In genomic region chr4:165378398-165378762, GRCh38 we compare ENCODE assay signal across 10 cellular contexts. TPM values are rescaled to one million over a fixed set of nuclear protein-coding genes. Genes with fewer than 3 reads are reported as not detected.
DNase-seq lines count a peak whose midpoint lies in the region; ATAC-seq and TF ChIP-seq lines count a peak whose summit lies in the region.
"Had no signal": no experiment of that assay in that cellular context is flagged by ENCODE, and none has a peak within 500 bp of the region (broad histone marks: within the 10 kb centered on the region; RNA-seq: fewer than 3 reads in every experiment).

No MANE protein-coding gene starts in this region.

- H3K4me3 ChIP-seq in coronary artery (peak overlapping the region; percentile 82), SJCRH30 (no peak overlapping the region)
- peak overlapping the region; percentile 36 for H3K4me3 ChIP-seq in naive thymus-derived CD4-positive, alpha-beta T cell (ENCODE audit: low read length)

- peak overlapping the region; percentile 70 for H3K4me3 Mint-ChIP-seq in stimulated activated naive CD8-positive, alpha-beta T cell treated with anti-CD3 and anti-CD28 coated beads, Interleukin-15, Interleukin-2, amounts not matched to agents 100 ng/mL and 50 ng/mL, for 24 hours
- peak overlapping the region; percentile 45 to 85 (median 79) for H3K4me3 Mint-ChIP-seq in naive thymus-derived CD4-positive, alpha-beta T cell

- ATAC-seq in stimulated activated naive CD8-positive, alpha-beta T cell treated with anti-CD3 and anti-CD28 coated beads, Interleukin-15, Interleukin-2, amounts not matched to agents 100 U/mL and 50 U/mL, for 24 hours = no peak
- no peak for ATAC-seq in naive thymus-derived CD4-positive, alpha-beta T cell

- H3K27me3 ChIP-seq in naive thymus-derived CD4-positive, alpha-beta T cell (ENCODE audit: control insufficient read depth in 2 of 2, insufficient read depth in 2 of 2, low read length in 2 of 2) = peaks cover 0 to 4% of the 10 kb centered on the region in 2 donors
- no peaks in the 10 kb centered on the region for H3K27me3 ChIP-seq in SJCRH30

- H3K36me3 ChIP-seq in naive thymus-derived CD4-positive, alpha-beta T cell (ENCODE audit: control insufficient read depth in 2 of 3, insufficient read depth in 3 of 3, low read length in 3 of 3) = no peaks in the 10 kb centered on the region
- no peaks in the 10 kb centered on the region for H3K36me3 ChIP-seq in SJCRH30

- intact Hi-C loops in naive thymus-derived CD4-positive, alpha-beta T cell (cut with micrococcal nuclease) = loop anchor here in 1 of 2 donors (5.0 kb wide), 1 partner anchor 44 kb away; no protein-coding TSS in a partner anchor

- H3K36me3 Mint-ChIP-seq in stimulated activated naive CD8-positive, alpha-beta T cell treated with anti-CD3 and anti-CD28 coated beads, Interleukin-15, Interleukin-2, amounts not matched to agents 100 ng/mL and 50 ng/mL, for 24 hours (ENCODE audit: low read depth) = no peaks in the 10 kb centered on the region
- peaks cover 0 to 13% (median 0%) of the 10 kb centered on the region in 5 donors for H3K36me3 Mint-ChIP-seq in naive thymus-derived CD4-positive, alpha-beta T cell

- peaks cover 14% of the 10 kb centered on the region for H3K4me1 Mint-ChIP-seq in stimulated activated naive CD8-positive, alpha-beta T cell treated with anti-CD3 and anti-CD28 coated beads, Interleukin-15, Interleukin-2, amounts not matched to agents 100 ng/mL and 50 ng/mL, for 24 hours (ENCODE audit: low read depth)
- H3K4me1 Mint-ChIP-seq in naive thymus-derived CD4-positive, alpha-beta T cell = peaks cover 0 to 14% (median 4%) of the 10 kb centered on the region in 7 donors

- POLR2A ChIA-PET in naive thymus-derived CD4-positive, alpha-beta T cell (lab: Charles Lee) = interaction anchor here (0.6 to 1.0 kb wide), 2 partner anchors 45 to 76 kb away, joined by 3 read pairs; no protein-coding TSS in a partner anchor
- POLR2A ChIA-PET in GM10248 (lab: Yijun Ruan, JAX) = no interaction called here

- DNase-seq in stimulated activated naive CD8-positive, alpha-beta T cell treated with anti-CD3 and anti-CD28 coated beads, Interleukin-15, Interleukin-2, amounts not matched to agents 100 U/mL and 50 U/mL, for 24 hours = no peak
- no peak for DNase-seq in coronary artery (ENCODE audit: low spot score)
- DNase-seq in naive thymus-derived CD4-positive, alpha-beta T cell = no peak
- no peak for DNase-seq in DMS79 treated with DMSO at 0.1 percent for 48 hours (lab: John Stamatoyannopoulos, UW)
- DNase-seq in SJCRH30 = no peak
- DNase-seq in stimulated activated naive CD4-positive, alpha-beta T cell treated with Interleukin-2 at 50 U/mL for 16 hours (lab: John Stamatoyannopoulos, UW) = no peak
- no peak for DNase-seq in GM10248 (ENCODE audit: extremely low spot score)
- DNase-seq: GDM1, SIG-M5 had no signal

- H3K27ac Mint-ChIP-seq in stimulated activated naive CD8-positive, alpha-beta T cell treated with anti-CD3 and anti-CD28 coated beads, Interleukin-15, Interleukin-2, amounts not matched to agents 100 ng/mL and 50 ng/mL, for 24 hours = no peak overlapping the region
- no peak overlapping the region for H3K27ac Mint-ChIP-seq in naive thymus-derived CD4-positive, alpha-beta T cell

- H3K27ac ChIP-seq in coronary artery (peak overlapping the region; percentile 77 to 90), SJCRH30 (no peak overlapping the region)
- H3K27ac ChIP-seq in naive thymus-derived CD4-positive, alpha-beta T cell (ENCODE audit: low read depth, low read length) = no peak overlapping the region

- no peak for TF ChIP-seq CTCF in coronary artery (IDR thresholded peaks at IDR 0.05)
- TF ChIP-seq CTCF in GM10248 (IDR thresholded peaks at IDR 0.05; ENCODE audit: control extremely low read depth, extremely low read depth, low read depth, missing control alignments) = no peak

- CTCF ChIA-PET in naive thymus-derived CD4-positive, alpha-beta T cell (lab: Charles Lee) = interaction anchor here (1.6 kb wide), 1 partner anchor 14 kb away, joined by 3 read pairs; no protein-coding TSS in a partner anchor
- CTCF ChIA-PET in GM10248 (lab: Yijun Ruan, JAX) = interaction anchor here (1.1 to 2.1 kb wide), 2 partner anchors 10 to 14 kb away, joined by 4 read pairs; no protein-coding TSS in a partner anchor

- no peaks in the 10 kb centered on the region for H3K9me3 ChIP-seq in naive thymus-derived CD4-positive, alpha-beta T cell (ENCODE audit: control insufficient read depth in 2 of 3, low read length in 3 of 3)
- no peaks in the 10 kb centered on the region for H3K9me3 ChIP-seq in SJCRH30 (replicated peaks)

- H3K9me3 Mint-ChIP-seq in stimulated activated naive CD8-positive, alpha-beta T cell treated with anti-CD3 and anti-CD28 coated beads, Interleukin-15, Interleukin-2, amounts not matched to agents 100 ng/mL and 50 ng/mL, for 24 hours = no peaks in the 10 kb centered on the region
- peaks cover 0 to 12% (median 0%) of the 10 kb centered on the region in 11 donors for H3K9me3 Mint-ChIP-seq in naive thymus-derived CD4-positive, alpha-beta T cell

- peaks cover 88% of the 10 kb centered on the region for H3K27me3 Mint-ChIP-seq in stimulated activated naive CD8-positive, alpha-beta T cell treated with anti-CD3 and anti-CD28 coated beads, Interleukin-15, Interleukin-2, amounts not matched to agents 100 ng/mL and 50 ng/mL, for 24 hours
- peaks cover 54 to 86% (median 66%) of the 10 kb centered on the region in 5 donors for H3K27me3 Mint-ChIP-seq in naive thymus-derived CD4-positive, alpha-beta T cell

- no peaks in the 10 kb centered on the region for H3K4me1 ChIP-seq in naive thymus-derived CD4-positive, alpha-beta T cell (ENCODE audit: control insufficient read depth in 2 of 2, insufficient read depth in 2 of 2, low read length in 2 of 2)
- H3K4me1 ChIP-seq in SJCRH30 = no peaks in the 10 kb centered on the region

RNA-seq across cellular contexts. Expression of gene CPE, which starts 0.4 kb away (rescaled TPM):
- not detected for total RNA-seq in naive thymus-derived CD4-positive, alpha-beta T cell
- under 1 TPM; 0.09 to 0.10 TPM for polyA plus RNA-seq in naive thymus-derived CD4-positive, alpha-beta T cell
- not detected in 2 replicates for total RNA-seq in SJCRH30 (2014; rRNA removed; shearing (Covaris generic))

RNA-seq across cellular contexts. Expression of gene MSMO1, which starts 50.9 kb away (rescaled TPM):
- total RNA-seq in naive thymus-derived CD4-positive, alpha-beta T cell = 10 to 100 TPM in 4 of 5 experiments, 1 to 10 TPM in 1; 9.6 to 37.9 (median 24.6) TPM
- polyA plus RNA-seq in naive thymus-derived CD4-positive, alpha-beta T cell = 10 to 100 TPM; 16.1 to 22.8 TPM
- 38.6 and 44.6 TPM in 2 replicates for total RNA-seq in SJCRH30 (2014; rRNA removed; shearing (Covaris generic))

Comparison
In these comparisons a context has a peak if more than half of its experiments do, and no peak if none do; other contexts are left out.
1. H3K27ac ChIP-seq: peak in coronary artery (2 of 2); none in naive thymus-derived CD4-positive, alpha-beta T cell (single experiment) and SJCRH30 (single experiment).